8 cellular contexts compared by ENCODE assay signal in the genomic region with DNA sequence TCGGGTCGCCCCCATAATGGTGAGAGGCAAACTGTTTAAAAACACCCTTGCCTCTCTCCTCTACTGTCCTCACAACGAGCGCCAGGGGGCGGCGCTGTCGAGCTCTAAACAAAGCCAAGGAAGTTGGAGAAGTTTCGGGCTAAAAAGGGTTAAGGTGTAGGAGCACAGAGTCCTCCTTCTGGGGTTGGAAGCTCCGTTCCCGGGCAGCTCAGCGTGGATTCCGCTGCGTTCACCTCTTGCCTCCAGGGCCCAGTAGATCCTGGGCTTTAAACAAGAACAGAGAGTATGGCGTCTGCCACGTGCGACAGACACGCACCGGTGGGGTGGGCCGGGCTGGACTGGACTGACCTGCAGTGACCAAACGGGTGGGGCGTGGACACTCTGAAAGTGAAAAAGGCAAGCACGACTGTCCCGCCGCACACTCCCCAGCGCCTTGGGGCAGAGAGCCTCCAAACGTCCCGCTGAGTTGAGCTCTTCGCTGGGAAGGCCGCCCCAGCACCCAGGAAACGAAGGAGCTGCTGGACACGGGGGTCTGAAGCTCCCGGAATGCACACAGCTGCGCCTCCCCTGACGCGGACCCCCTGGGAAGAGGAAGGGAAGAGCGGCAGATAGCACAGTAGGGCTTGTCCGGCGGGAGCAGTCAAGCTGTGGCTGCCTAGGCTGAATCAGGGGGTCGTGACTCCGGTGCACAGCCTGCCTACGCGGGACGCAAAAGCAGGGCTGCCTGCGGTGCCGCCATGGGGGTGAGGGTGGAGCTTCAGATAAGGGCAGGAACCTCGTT. TPM values are rescaled to one million over a fixed set of nuclear protein-coding genes. Genes with fewer than 3 reads are reported as not detected.
A peak's percentile ranks its signal among the peaks of the same experiment; 100 is the strongest.
DNase-seq lines count a peak whose midpoint lies in the region; ATAC-seq, FAIRE-seq and TF ChIP-seq lines count a peak whose summit lies in the region.

No MANE protein-coding gene starts in this region.

- FAIRE-seq in pancreas (lab: Jason Lieb, UNC) (no peak), GM19239 (lab: Jason Lieb, UNC) (no peak)

- H3K4me3 Mint-ChIP-seq in activated T-helper 2 cell treated with anti-CD3 and anti-CD28 coated beads, Interferon-gamma antibody, Interleukin-2, Interleukin-4, amounts not matched to agents 10 μg/mL and 5 μg/mL and 100 μg/mL, durations not matched to agents 14 hours and 24 hours and 36 hours (ENCODE audit: low read depth), result no peak overlapping the region

- no peaks in the 10 kb centered on the region for H3K36me3 Mint-ChIP-seq in activated T-helper 2 cell treated with anti-CD3 and anti-CD28 coated beads, Interferon-gamma antibody, Interleukin-2, Interleukin-4, amounts not matched to agents 10 μg/mL and 5 μg/mL and 100 μg/mL, durations not matched to agents 14 hours and 24 hours and 36 hours (ENCODE audit: low read depth)

- 10 to 14% methylated on average over 46 of the region's 46 CpGs for WGBS in pancreas, 2 donors

- no peak overlapping the region for H3K4me2 ChIP-seq in DND-41 (ENCODE audit: insufficient read depth, low read length)

- no peak overlapping the region for H3K9ac ChIP-seq in DND-41 (ENCODE audit: low read depth, low read length)

- H4K20me1 ChIP-seq in DND-41 (ENCODE audit: insufficient read depth, low read length), result no peaks in the 10 kb centered on the region

- DNase-seq in DND-41 (peak; percentile 30), left ventricle myocardium inferior (peak; percentile 87), pancreas (peak in 5 of 6 donors; percentile 17 to 75 (median 46)), NCI-H187 (lab: John Stamatoyannopoulos, UW) (no peak), GM19239 (ENCODE audit: insufficient read length, low spot score) (no peak)
- DNase-seq in activated T-helper 2 cell treated with anti-CD3 and anti-CD28 coated beads, Interferon-gamma antibody, Interleukin-2, Interleukin-4, amounts not matched to agents 10 μg/mL and 5 μg/mL and 100 μg/mL, durations not matched to agents 14 hours and 24 hours and 36 hours (ENCODE audit: low spot score), result peak; percentile 26

- H3K27me3 ChIP-seq in DND-41 (ENCODE audit: insufficient read depth, low read length, poor library complexity) (no peaks in the 10 kb centered on the region), left ventricle myocardium inferior (ENCODE audit: low read depth) (peaks cover 68% of the 10 kb centered on the region), pancreas (peaks cover 0 to 27% (median 15%) of the 10 kb centered on the region in 4 donors)

- ATAC-seq in DND-41 (ENCODE audit: insufficient read depth, low read depth) (peak; percentile 35; the same call in 1 of the 3 replicates), pancreas (peak in 3 of 4 donors; percentile 46 to 58 (median 47)), HG03097 (IDR thresholded peaks at IDR 0.05; ENCODE audit: low FRiP score, unreplicated experiment) (no peak)

- intact Hi-C loops in activated T-helper 2 cell treated with anti-CD3 and anti-CD28 coated beads, Interferon-gamma antibody, Interleukin-2, Interleukin-4, amounts not matched to agents 10 μg/mL and 5 μg/mL and 100 μg/mL, durations not matched to agents 14 hours and 24 hours and 36 hours (cut with micrococcal nuclease), result loop anchor here (10.0 kb wide), 1 partner anchor 1346 kb away; a partner anchor contains a TSS
- intact Hi-C loops in left ventricle myocardium inferior (cut with micrococcal nuclease), result loop anchor here (10.0 kb wide), 1 partner anchor 356 kb away; no protein-coding TSS in a partner anchor
- intact Hi-C loops in pancreas (cut with DNase I), result no loop called here

- no peaks in the 10 kb centered on the region for H3K79me2 ChIP-seq in DND-41 (ENCODE audit: insufficient read depth, low read length)

- TF ChIP-seq CTCF in DND-41 (IDR thresholded peaks at IDR 0.05; ENCODE audit: borderline replicate concordance, extremely low read depth, low read length, poor library complexity, severe bottlenecking) (peak; percentile 47), LNCAP (IDR thresholded peaks at IDR 0.05) (peak; percentile 61), left ventricle myocardium inferior (IDR thresholded peaks at IDR 0.05; ENCODE audit: borderline replicate concordance) (peak; percentile 79), pancreas (IDR thresholded peaks at IDR 0.05) (peak in 1 of 4 donors; percentile 13)

- H2AFZ ChIP-seq in DND-41 (ENCODE audit: low read depth, low read length), result no peak overlapping the region

- H3K4me1 ChIP-seq in DND-41 (ENCODE audit: insufficient read depth, low read length) (no peaks in the 10 kb centered on the region), left ventricle myocardium inferior (peaks cover 57% of the 10 kb centered on the region), pancreas (peaks cover 4 to 8% (median 5%) of the 10 kb centered on the region in 3 donors)

- H3K4me1 Mint-ChIP-seq in activated T-helper 2 cell treated with anti-CD3 and anti-CD28 coated beads, Interferon-gamma antibody, Interleukin-2, Interleukin-4, amounts not matched to agents 10 μg/mL and 5 μg/mL and 100 μg/mL, durations not matched to agents 14 hours and 24 hours and 36 hours (ENCODE audit: low read depth), result no peaks in the 10 kb centered on the region

- H3K36me3 ChIP-seq in DND-41 (ENCODE audit: insufficient read depth, low read length), result no peaks in the 10 kb centered on the region
- peaks cover 5% of the 10 kb centered on the region for H3K36me3 ChIP-seq in left ventricle myocardium inferior
- H3K36me3 ChIP-seq in pancreas, result no peaks in the 10 kb centered on the region

- H3K27ac ChIP-seq in DND-41 (ENCODE audit: low read length), result no peak overlapping the region
- peak overlapping the region; percentile 96 for H3K27ac ChIP-seq in left ventricle myocardium inferior (replicated peaks)
- H3K27ac ChIP-seq in pancreas, result peak overlapping the region in 2 of 4 donors; percentile 46 to 51

- peaks cover 56% of the 10 kb centered on the region for H3K27me3 Mint-ChIP-seq in activated T-helper 2 cell treated with anti-CD3 and anti-CD28 coated beads, Interferon-gamma antibody, Interleukin-2, Interleukin-4, amounts not matched to agents 10 μg/mL and 5 μg/mL and 100 μg/mL, durations not matched to agents 14 hours and 24 hours and 36 hours (ENCODE audit: low read depth)

- H3K9me3 ChIP-seq in DND-41 (ENCODE audit: insufficient read depth, low read length, severe bottlenecking) (no peaks in the 10 kb centered on the region), left ventricle myocardium inferior (replicated peaks) (no peaks in the 10 kb centered on the region), pancreas (no peaks in the 10 kb centered on the region)

- no peaks in the 10 kb centered on the region for H3K9me3 Mint-ChIP-seq in activated T-helper 2 cell treated with anti-CD3 and anti-CD28 coated beads, Interferon-gamma antibody, Interleukin-2, Interleukin-4, amounts not matched to agents 10 μg/mL and 5 μg/mL and 100 μg/mL, durations not matched to agents 14 hours and 24 hours and 36 hours

- H3K27ac Mint-ChIP-seq in activated T-helper 2 cell treated with anti-CD3 and anti-CD28 coated beads, Interferon-gamma antibody, Interleukin-2, Interleukin-4, amounts not matched to agents 10 μg/mL and 5 μg/mL and 100 μg/mL, durations not matched to agents 14 hours and 24 hours and 36 hours, result no peak overlapping the region

- no peak overlapping the region for H3K4me3 ChIP-seq in DND-41 (ENCODE audit: low read depth in 1 of 2, low read length in 2 of 2)
- peak overlapping the region; percentile 80 for H3K4me3 ChIP-seq in left ventricle myocardium inferior
- peak overlapping the region in 2 of 4 donors; percentile 38 to 48 for H3K4me3 ChIP-seq in pancreas

RNA-seq across cellular contexts. Expression of a gene that starts 1.6 kb away (rescaled TPM):
- not detected in 2 replicates for total RNA-seq in activated T-helper 2 cell treated with anti-CD3 and anti-CD28 coated beads, Interferon-gamma antibody, Interleukin-2, Interleukin-4, amounts not matched to agents 10 μg/mL and 5 μg/mL and 100 μg/mL, durations not matched to agents 14 hours and 24 hours and 36 hours
- total RNA-seq in left ventricle myocardium inferior (13.8 TPM), pancreas (1 to 10 TPM; 1.8 to 6.9 (median 3.8) TPM)
- polyA plus RNA-seq in pancreas, result 10 to 100 TPM in 1 of 2 donors, 1 to 10 TPM in 1; 3.8 to 12.1 TPM

RNA-seq across cellular contexts. Expression of a gene that starts 15.9 kb away (rescaled TPM):
- not detected in 2 replicates for total RNA-seq in activated T-helper 2 cell treated with anti-CD3 and anti-CD28 coated beads, Interferon-gamma antibody, Interleukin-2, Interleukin-4, amounts not matched to agents 10 μg/mL and 5 μg/mL and 100 μg/mL, durations not matched to agents 14 hours and 24 hours and 36 hours
- not detected for total RNA-seq in left ventricle myocardium inferior
- total RNA-seq in pancreas, result not detected
- polyA plus RNA-seq in pancreas, result under 1 TPM in 1 of 2 donors, not detected in 1; 0.07 TPM

RNA-seq across cellular contexts. Expression of a gene that starts 35.1 kb away (rescaled TPM):
- total RNA-seq in activated T-helper 2 cell treated with anti-CD3 and anti-CD28 coated beads, Interferon-gamma antibody, Interleukin-2, Interleukin-4, amounts not matched to agents 10 μg/mL and 5 μg/mL and 100 μg/mL, durations not matched to agents 14 hours and 24 hours and 36 hours, result 1.9 and 2.0 TPM in 2 replicates
- total RNA-seq in left ventricle myocardium inferior, result 35.7 TPM
- 10 to 100 TPM in 2 of 6 donors, 1 to 10 TPM in 4; 4.5 to 18.2 (median 8.5) TPM for total RNA-seq in pancreas
- 1 to 10 TPM; 2.8 to 3.6 TPM for polyA plus RNA-seq in pancreas

Comparison
In these comparisons a context has a peak if more than half of its experiments do, and no peak if none do; other contexts are left out.
1. DNase-seq: peak in DND-41 (single experiment), activated T-helper 2 cell treated with anti-CD3 and anti-CD28 coated beads, Interferon-gamma antibody, Interleukin-2, Interleukin-4, amounts not matched to agents 10 μg/mL and 5 μg/mL and 100 μg/mL, durations not matched to agents 14 hours and 24 hours and 36 hours (single experiment), left ventricle myocardium inferior (single experiment) and pancreas (5 of 6); none in NCI-H187 (0 of 2) and GM19239 (single experiment).
2. intact Hi-C loops: an anchor here in activated T-helper 2 cell treated with anti-CD3 and anti-CD28 coated beads, Interferon-gamma antibody, Interleukin-2, Interleukin-4, amounts not matched to agents 10 μg/mL and 5 μg/mL and 100 μg/mL, durations not matched to agents 14 hours and 24 hours and 36 hours (10.0 kb wide) and left ventricle myocardium inferior (10.0 kb wide); none called in pancreas.